ENCODE assay signal across 8 cellular contexts in genomic region chr10:78255796-78256638, GRCh38.
DNase-seq lines count a peak whose midpoint lies in the region; ATAC-seq and TF ChIP-seq lines count a peak whose summit lies in the region.

No MANE protein-coding gene starts in this region.

- H3K4me1 Mint-ChIP-seq in natural killer cell treated with Interleukin-12 subunit alpha and Interleukin-12 subunit beta and Interleukin-15 and Interleukin-18, amount 100 ng/mL, for 72 hours (ENCODE audit: low read depth in 2 of 2): peaks cover 3 to 7% of the 10 kb centered on the region in 2 donors

- TF ChIP-seq CTCF in epithelial cell of esophagus (IDR thresholded peaks at IDR 0.05; ENCODE audit: insufficient read depth, low read depth, low read length, missing control alignments): no peak

- no peak overlapping the region for H3K4me3 Mint-ChIP-seq in natural killer cell treated with Interleukin-12 subunit alpha and Interleukin-12 subunit beta and Interleukin-15 and Interleukin-18, amount 100 ng/mL, for 72 hours

- DNase-seq in Ammon's horn (ENCODE audit: low spot score): peak; percentile 46
- peak; percentile 95 for DNase-seq in NCI-H226
- DNase-seq in epithelial cell of esophagus (ENCODE audit: low read depth): peak; percentile 90
- DNase-seq in natural killer cell treated with Interleukin-12 subunit alpha and Interleukin-12 subunit beta and Interleukin-15 and Interleukin-18, amount 100 ng/mL, for 72 hours (ENCODE audit: low spot score): peak; percentile 28
- DNase-seq in NCI-H82 treated with DMSO at 0.1 percent for 48 hours (lab: John Stamatoyannopoulos, UW; ENCODE audit: unreplicated experiment): no peak
- DNase-seq in activated CD4-positive, alpha-beta T cell treated with anti-CD3 and anti-CD28 coated beads, Interleukin-2, amount 50 U/mL, for 4 hours: no peak

- H3K27ac Mint-ChIP-seq in natural killer cell treated with Interleukin-12 subunit alpha and Interleukin-12 subunit beta and Interleukin-15 and Interleukin-18, amount 100 ng/mL, for 72 hours: no peak overlapping the region

- peaks cover 13 to 15% of the 10 kb centered on the region in 2 donors for H3K27me3 Mint-ChIP-seq in natural killer cell treated with Interleukin-12 subunit alpha and Interleukin-12 subunit beta and Interleukin-15 and Interleukin-18, amount 100 ng/mL, for 72 hours

- no peak overlapping the region for H3K4me3 ChIP-seq in epithelial cell of esophagus (ENCODE audit: low read length)

- no peaks in the 10 kb centered on the region for H3K36me3 Mint-ChIP-seq in natural killer cell treated with Interleukin-12 subunit alpha and Interleukin-12 subunit beta and Interleukin-15 and Interleukin-18, amount 100 ng/mL, for 72 hours

- peak in 1 of 2 donors; percentile 61 for ATAC-seq in natural killer cell treated with Interleukin-12 subunit alpha and Interleukin-12 subunit beta and Interleukin-15 and Interleukin-18, amount 100 ng/mL, for 72 hours
- ATAC-seq in HG03196 (IDR thresholded peaks at IDR 0.05; ENCODE audit: unreplicated experiment) (no peak), GM18511 (IDR thresholded peaks at IDR 0.05; ENCODE audit: unreplicated experiment) (no peak)

- H3K9me3 Mint-ChIP-seq in natural killer cell treated with Interleukin-12 subunit alpha and Interleukin-12 subunit beta and Interleukin-15 and Interleukin-18, amount 100 ng/mL, for 72 hours: no peaks in the 10 kb centered on the region

Comparison
In these comparisons a context has a peak if more than half of its experiments do, and no peak if none do; other contexts are left out.
1. DNase-seq: peak in Ammon's horn (single experiment), NCI-H226 (single experiment), epithelial cell of esophagus (single experiment) and natural killer cell treated with Interleukin-12 subunit alpha and Interleukin-12 subunit beta and Interleukin-15 and Interleukin-18, amount 100 ng/mL, for 72 hours (single experiment); none in NCI-H82 treated with DMSO at 0.1 percent for 48 hours (single experiment) and activated CD4-positive, alpha-beta T cell treated with anti-CD3 and anti-CD28 coated beads, Interleukin-2, amount 50 U/mL, for 4 hours (0 of 2).